9 cellular contexts compared by ENCODE assay signal in the genomic region with DNA sequence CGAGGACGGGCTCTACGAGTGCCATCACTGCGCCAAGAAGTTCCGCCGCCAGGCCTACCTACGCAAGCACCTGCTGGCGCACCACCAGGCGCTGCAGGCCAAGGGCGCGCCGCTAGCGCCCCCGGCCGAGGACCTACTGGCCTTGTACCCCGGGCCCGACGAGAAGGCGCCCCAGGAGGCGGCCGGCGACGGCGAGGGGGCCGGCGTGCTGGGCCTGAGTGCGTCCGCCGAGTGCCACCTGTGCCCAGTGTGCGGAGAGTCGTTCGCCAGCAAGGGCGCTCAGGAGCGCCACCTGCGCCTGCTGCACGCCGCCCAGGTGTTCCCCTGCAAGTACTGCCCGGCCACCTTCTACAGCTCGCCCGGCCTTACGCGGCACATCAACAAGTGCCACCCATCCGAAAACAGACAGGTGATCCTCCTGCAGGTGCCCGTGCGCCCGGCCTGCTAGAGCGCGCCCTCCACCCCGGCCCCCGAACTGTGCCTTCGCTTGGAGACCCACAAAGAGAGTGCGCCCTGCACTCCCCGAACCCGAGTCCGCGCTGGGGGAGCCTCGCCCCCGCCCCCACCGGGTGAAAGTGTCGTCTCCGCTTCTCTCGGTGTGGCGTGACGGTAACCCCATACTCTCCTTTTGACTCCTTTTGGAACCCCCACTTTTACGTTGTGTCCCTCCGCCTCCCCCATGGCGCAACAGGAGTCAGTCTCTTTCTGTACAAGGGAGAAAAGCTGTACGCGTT. TPM values are rescaled to one million over a fixed set of nuclear protein-coding genes. Genes with fewer than 3 reads are reported as not detected.
DNase-seq lines count a peak whose midpoint lies in the region; ATAC-seq, FAIRE-seq and TF ChIP-seq lines count a peak whose summit lies in the region.
"Had no signal": no experiment of that assay in that cellular context is flagged by ENCODE, and none has a peak within 500 bp of the region (broad histone marks: within the 10 kb centered on the region; RNA-seq: fewer than 3 reads in every experiment).

No MANE protein-coding gene starts in this region.

- peak overlapping the region; percentile 69 for H3K4me3 ChIP-seq in coronary artery
- H3K4me3 ChIP-seq in pancreas, result peak overlapping the region in 2 of 4 donors; percentile 29 to 42

- peak; percentile 59 for DNase-seq in NCI-H1436 (lab: John Stamatoyannopoulos, UW)
- no peak for DNase-seq in NCI-H1436 treated with DMSO at 0.1 percent for 48 hours (lab: John Stamatoyannopoulos, UW)
- DNase-seq in NCI-H510A (lab: John Stamatoyannopoulos, UW), result peak; percentile 50
- DNase-seq in coronary artery (ENCODE audit: low spot score), result no peak
- peak in 4 of 6 donors; percentile 19 to 77 (median 50) for DNase-seq in pancreas
- no peak for DNase-seq in sciatic nerve (ENCODE audit: low spot score)
- DNase-seq in urothelium cell line (ENCODE audit: low spot score), result no peak

- H3K9me3 ChIP-seq in pancreas, result no peaks in the 10 kb centered on the region

- TF ChIP-seq CTCF in coronary artery (IDR thresholded peaks at IDR 0.05) (no peak), pancreas (IDR thresholded peaks at IDR 0.05) (no peak)

- peaks cover 0 to 38% (median 8%) of the 10 kb centered on the region in 4 donors for H3K27me3 ChIP-seq in pancreas

- FAIRE-seq in pancreas (lab: Jason Lieb, UNC) (no peak), urothelium cell line (lab: Jason Lieb, UNC) (no peak)

- no peaks in the 10 kb centered on the region for H3K36me3 ChIP-seq in pancreas

- H3K4me1 ChIP-seq in pancreas, result peaks cover 0 to 6% (median 0%) of the 10 kb centered on the region in 3 donors

- peak; percentile 58 to 81 (median 72) for ATAC-seq in pancreas
- no peak for ATAC-seq in sciatic nerve
- no peak for ATAC-seq in HG03175 (IDR thresholded peaks at IDR 0.05; ENCODE audit: unreplicated experiment)

- H3K27ac ChIP-seq in coronary artery, result no peak overlapping the region
- peak overlapping the region in 1 of 4 donors; percentile 17 for H3K27ac ChIP-seq in pancreas

- intact Hi-C loops in pancreas (cut with DNase I) (loop anchor here in 1 of 3 donors (10.0 kb wide), 1 partner anchor 195 kb away; no protein-coding TSS in a partner anchor), sciatic nerve (cut with DNase I) (no loop called here)

- WGBS in pancreas, 2 donors, result 1 to 3% methylated on average over 66 to 69 of the region's 69 CpGs

RNA-seq across cellular contexts. Expression of a gene that starts 1.6 kb away (rescaled TPM):
- total RNA-seq in pancreas (1 to 10 TPM; 1.1 to 5.4 (median 2.7) TPM), sciatic nerve (not detected)
- polyA plus RNA-seq in pancreas, result 10 to 100 TPM in 1 of 2 donors, 1 to 10 TPM in 1; 5.5 to 23.7 TPM
- polyA plus RNA-seq: AG04450 had no signal

Comparison
In these comparisons a context has a peak if more than half of its experiments do, and no peak if none do; other contexts are left out.
1. DNase-seq: peak in NCI-H1436 (single experiment), NCI-H510A (single experiment) and pancreas (4 of 6); none in NCI-H1436 treated with DMSO at 0.1 percent for 48 hours (single experiment), coronary artery (single experiment), sciatic nerve (single experiment) and urothelium cell line (single experiment).
2. ATAC-seq: peak in pancreas (4 of 4); none in sciatic nerve (single experiment) and HG03175 (single experiment).